ENCODE assay signal across 17 cellular contexts in genomic region chr6:110625883-110626282, GRCh38.
A peak's percentile ranks its signal among the peaks of the same experiment; 100 is the strongest.
DNase-seq lines count a peak whose midpoint lies in the region; ATAC-seq and TF ChIP-seq lines count a peak whose summit lies in the region.
"Had no signal": no experiment of that assay in that cellular context is flagged by ENCODE, and none has a peak within 500 bp of the region (broad histone marks: within the 10 kb centered on the region; RNA-seq: fewer than 3 reads in every experiment).

No MANE protein-coding gene starts in this region.

- WGBS in trophoblast cell (ENCODE audit: extremely low coverage, insufficient coverage, insufficient read length): no CpG with 5 or more reads among the region's 2 CpGs

- no peak overlapping the region for H3K4ac ChIP-seq in trophoblast cell (ENCODE audit: low read depth, low read length)

- H3K27ac ChIP-seq in RWPE2 (ENCODE audit: poor library complexity, severe bottlenecking) (no peak overlapping the region), trophoblast cell (ENCODE audit: low read depth, low read length) (no peak overlapping the region)
- H3K27ac ChIP-seq: tibial nerve had no signal

- H4K91ac ChIP-seq in trophoblast cell (ENCODE audit: low read depth, low read length): no peak overlapping the region

- no peak overlapping the region for H2BK120ac ChIP-seq in trophoblast cell (ENCODE audit: insufficient read depth, low read length, poor library complexity)

- no peak for TF ChIP-seq CTCF in RWPE2 (IDR thresholded peaks at IDR 0.05; ENCODE audit: poor library complexity, severe bottlenecking)
- no peak for TF ChIP-seq CTCF in foreskin fibroblast (IDR thresholded peaks at IDR 0.05; ENCODE audit: low read depth, low read length)

- no peak overlapping the region for H3K4me3 ChIP-seq in RWPE2 (ENCODE audit: severe bottlenecking)
- no peak overlapping the region for H3K4me3 ChIP-seq in foreskin fibroblast (ENCODE audit: low read depth in 1 of 2, low read length in 2 of 2)
- H3K4me3 ChIP-seq in trophoblast cell (ENCODE audit: low read depth, low read length): no peak overlapping the region
- H3K4me3 ChIP-seq: tibial nerve had no signal

- H3K4me1 ChIP-seq in RWPE2 (ENCODE audit: insufficient read depth, poor library complexity, severe bottlenecking) (peaks cover 16% of the 10 kb centered on the region), trophoblast cell (ENCODE audit: control insufficient read depth in 1 of 2, insufficient read depth in 2 of 2, low read length in 2 of 2) (no peaks in the 10 kb centered on the region)
- H3K4me1 ChIP-seq: tibial nerve had no signal

- no peak overlapping the region for H4K12ac ChIP-seq in trophoblast cell (ENCODE audit: low read depth, low read length)

- H3K23ac ChIP-seq in trophoblast cell (ENCODE audit: low read length): no peak overlapping the region

- H3K4me2 ChIP-seq in trophoblast cell (ENCODE audit: low read length): no peak overlapping the region

- H3K36me3 ChIP-seq in RWPE2 (ENCODE audit: low read depth) (no peaks in the 10 kb centered on the region; the same call in 1 of the 2 replicates), trophoblast cell (ENCODE audit: control insufficient read depth in 1 of 2, insufficient read depth in 2 of 2, low read length in 2 of 2) (peaks cover 7 to 9% of the 10 kb centered on the region in 2 experiments)

- no peak overlapping the region for H4K8ac ChIP-seq in trophoblast cell (ENCODE audit: low read depth, low read length)

- H3K18ac ChIP-seq in trophoblast cell (ENCODE audit: low read length): no peak overlapping the region

- DNase-seq in left ventricle myocardium superior: no peak
- no peak for DNase-seq in cardiac septum (ENCODE audit: low spot score)
- DNase-seq in RWPE2 (ENCODE audit: low spot score): no peak
- DNase-seq in foreskin fibroblast: peak; percentile 6 to 16
- no peak for DNase-seq in UCSD-AML1 (lab: John Stamatoyannopoulos, UW; ENCODE audit: unreplicated experiment)
- no peak for DNase-seq in trophoblast cell
- no peak for DNase-seq in NCI-H146 (lab: John Stamatoyannopoulos, UW)
- DNase-seq: effector CD8-positive, alpha-beta T cell; foreskin melanocyte; NCI-H1092; NCI-H345; stimulated activated CD4-positive, alpha-beta T cell treated with anti-CD3 and anti-CD28 coated beads, Interleukin-4, amount 100 ng/mL, for 1 hour had no signal

- no peaks in the 10 kb centered on the region for H3K27me3 ChIP-seq in RWPE2 (ENCODE audit: insufficient read depth, poor library complexity, severe bottlenecking)
- no peaks in the 10 kb centered on the region for H3K27me3 ChIP-seq in trophoblast cell (ENCODE audit: insufficient read depth, low read length)
- H3K27me3 ChIP-seq: tibial nerve had no signal

- intact Hi-C loops in left ventricle myocardium superior (cut with micrococcal nuclease): no loop called here
- intact Hi-C loops in cardiac septum (cut with DNase I): no loop called here

- no peak overlapping the region for H3K14ac ChIP-seq in trophoblast cell (ENCODE audit: low read length)

- no peak overlapping the region for H2AFZ ChIP-seq in trophoblast cell (ENCODE audit: insufficient read depth, low read length, poor library complexity)

- H2BK5ac ChIP-seq in trophoblast cell (ENCODE audit: low read depth, low read length, poor library complexity): no peak overlapping the region

- H3K79me2 ChIP-seq in trophoblast cell (ENCODE audit: control insufficient read depth, insufficient read depth, low read length, poor library complexity): no peaks in the 10 kb centered on the region

- H3K79me1 ChIP-seq in trophoblast cell (ENCODE audit: low read length): no peaks in the 10 kb centered on the region

- H2BK12ac ChIP-seq in trophoblast cell (ENCODE audit: low read length): no peak overlapping the region

- H2AK5ac ChIP-seq in trophoblast cell (ENCODE audit: low read length): no peak overlapping the region

- H3K9ac ChIP-seq in trophoblast cell (ENCODE audit: low read length): no peak overlapping the region

- H3K9me3 ChIP-seq in RWPE2 (ENCODE audit: severe bottlenecking) (no peaks in the 10 kb centered on the region), trophoblast cell (ENCODE audit: insufficient read depth, low read depth, low read length) (no peaks in the 10 kb centered on the region)
- H3K9me3 ChIP-seq: tibial nerve had no signal

- peak; percentile 52 for ATAC-seq in left ventricle myocardium superior
- peak; percentile 58; the same call in 2 of the 3 replicates for ATAC-seq in RWPE2 (ENCODE audit: low read depth)
- no peak for ATAC-seq in HG03097 (IDR thresholded peaks at IDR 0.05; ENCODE audit: low FRiP score, unreplicated experiment)
- ATAC-seq: HepG2, sciatic nerve, WTC11 had no signal

Comparison
In these comparisons a context has a peak if more than half of its experiments do, and no peak if none do; other contexts are left out.
1. DNase-seq: peak in foreskin fibroblast (2 of 2); none in left ventricle myocardium superior (single experiment), cardiac septum (single experiment), RWPE2 (single experiment), UCSD-AML1 (single experiment), trophoblast cell (0 of 2) and NCI-H146 (single experiment).